Comparison of ENCODE assay signal across 21 cellular contexts in genomic region chr10:130771491-130771890, GRCh38.
DNase-seq lines count a peak whose midpoint lies in the region; ATAC-seq, FAIRE-seq and TF ChIP-seq lines count a peak whose summit lies in the region.
"Had no signal": no experiment of that assay in that cellular context is flagged by ENCODE, and none has a peak within 500 bp of the region (broad histone marks: within the 10 kb centered on the region; RNA-seq: fewer than 3 reads in every experiment).

No MANE protein-coding gene starts in this region.

- ATAC-seq in GM18502 (IDR thresholded peaks at IDR 0.05; ENCODE audit: poor library complexity, unreplicated experiment), result no peak

- TF ChIP-seq CTCF in D721Med (IDR thresholded peaks at IDR 0.05; ENCODE audit: insufficient read depth, missing control alignments) (no peak), sigmoid colon (IDR thresholded peaks at IDR 0.05) (no peak)

- H3K9me3 ChIP-seq in sigmoid colon, result peaks cover 0 to 5% (median 0%) of the 10 kb centered on the region in 4 donors
- H3K9me3 ChIP-seq: MG63 had no signal

- TF ChIP-seq POLR2A in sigmoid colon (IDR thresholded peaks at IDR 0.05), result no peak

- no peak overlapping the region for H3K4me3 ChIP-seq in sigmoid colon
- H3K4me3 ChIP-seq: GM23248, MG63 had no signal

- TF ChIP-seq EP300 in sigmoid colon (IDR thresholded peaks at IDR 0.05), result no peak

- H3K27ac ChIP-seq in sigmoid colon, result no peak overlapping the region
- H3K27ac ChIP-seq: GM23248 had no signal

- H3K27me3 ChIP-seq in sigmoid colon, result peaks cover 0 to 13% (median 0%) of the 10 kb centered on the region in 3 donors

- no peaks in the 10 kb centered on the region for H3K4me1 ChIP-seq in sigmoid colon

- 65 to 72% methylated on average over 9 of the region's 9 CpGs for WGBS in sigmoid colon, 2 donors

- FAIRE-seq in D721Med (lab: Jason Lieb, UNC), result no peak

- H3K36me3 ChIP-seq in sigmoid colon, result no peaks in the 10 kb centered on the region
- H3K36me3 ChIP-seq: MG63 had no signal

- intact Hi-C loops in sigmoid colon (cut with DNase I), result no loop called here

- DNase-seq in D721Med (ENCODE audit: insufficient read length, low spot score) (peak; percentile 38), NCI-H82 treated with DMSO at 0.1 percent for 48 hours (lab: John Stamatoyannopoulos, UW; ENCODE audit: unreplicated experiment) (peak; percentile 77), islet precursor cell (peak; percentile 37), sigmoid colon (peak; percentile 41), NCI-H774 (lab: John Stamatoyannopoulos, UW) (no peak), GM19240 (ENCODE audit: insufficient read length, low spot score) (no peak)
- DNase-seq: ACHN; DMS 273 treated with DMSO at 0.1 percent for 48 hours; GM23248; HCEC 1CT; Karpas-422; MG63; NCI-H1092; NCI-H1694; NCI-H226; NCI-H526 treated with DMSO at 0.1 percent for 48 hours; NK-92 treated with Interleukin-12 subunit alpha and Interleukin-12 subunit beta, amount 100 ng/mL, for 24 hours; OCI-M1; SHP77 treated with DMSO at 0.1 percent for 48 hours; T-helper 1 cell had no signal

Comparison
In these comparisons a context has a peak if more than half of its experiments do, and no peak if none do; other contexts are left out.
1. DNase-seq: peak in D721Med (single experiment), NCI-H82 treated with DMSO at 0.1 percent for 48 hours (single experiment), islet precursor cell (single experiment) and sigmoid colon (single experiment); none in NCI-H774 (single experiment) and GM19240 (single experiment).